ENCODE assay signal across 30 cellular contexts in the genomic region with DNA sequence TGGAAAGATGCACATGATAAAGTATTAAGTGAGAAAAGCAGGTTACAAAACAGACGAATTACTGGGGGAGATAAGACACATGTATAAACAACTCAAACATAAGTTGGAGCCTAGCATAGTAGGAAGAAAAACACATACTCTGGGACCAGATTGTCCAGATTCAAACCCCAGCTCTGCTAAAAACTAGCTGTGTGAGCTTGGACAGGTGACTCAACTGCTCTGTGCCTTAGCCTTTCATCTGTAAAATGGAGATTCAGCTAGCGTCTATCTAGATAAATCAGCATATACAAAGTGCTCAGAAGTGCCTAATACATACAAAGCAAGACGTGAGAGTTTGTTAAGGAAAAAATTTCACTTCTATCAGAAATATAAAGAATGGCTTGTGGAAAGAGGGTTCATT.
"Had no signal": no experiment of that assay in that cellular context is flagged by ENCODE, and none has a peak within 500 bp of the region (broad histone marks: within the 10 kb centered on the region; RNA-seq: fewer than 3 reads in every experiment).

No MANE protein-coding gene starts in this region.

- H3K4me1 ChIP-seq: parathyroid adenoma, psoas muscle, right lobe of liver, spleen, stomach, thyroid gland, tibial nerve, vagina had no signal

- H3K36me3 Mint-ChIP-seq: naive thymus-derived CD4-positive, alpha-beta T cell; natural killer cell; stimulated activated memory B cell treated with anti-CD40 and anti-IgM and Interleukin-4, amounts not matched to agents 10 μg/mL and 1 μg/mL and 100 μg/mL, for 72 hours had no signal

- H3K4me1 Mint-ChIP-seq: naive thymus-derived CD4-positive, alpha-beta T cell; nephron progenitor cell; neural crest cell; stimulated activated memory B cell treated with anti-CD40 and anti-IgM and Interleukin-4, amounts not matched to agents 10 μg/mL and 1 μg/mL and 100 μg/mL, for 72 hours had no signal

- H3K27ac ChIP-seq: ovary, parathyroid adenoma, psoas muscle, right lobe of liver, skin epidermis, spleen, stomach, thoracic aorta, thyroid gland, tibial nerve, upper lobe of left lung, vagina had no signal

- H3K27me3 ChIP-seq: ovary, right lobe of liver, thyroid gland, tibial nerve, upper lobe of left lung, vagina had no signal

- DNase-seq: naive thymus-derived CD4-positive, alpha-beta T cell; natural killer cell; nephron progenitor cell; occipital lobe; ovary; posterior cingulate gyrus; psoas muscle; right cardiac atrium; right lobe of liver; spleen; stimulated activated CD4-positive, alpha-beta T cell treated with anti-CD3 and anti-CD28 coated beads, Interleukin-12 subunit alpha, Interleukin-12 subunit beta, amount 100 ng/mL, for 4 hours; stimulated activated CD4-positive, alpha-beta T cell treated with anti-CD3 and anti-CD28 coated beads, Interleukin-1b, Interleukin-23, amount 100 ng/mL, for 48 hours; stimulated activated CD4-positive, alpha-beta T cell treated with anti-CD3 and anti-CD28 coated beads, Interleukin-4, amount 100 ng/mL, for 1 hour; stimulated activated CD4-positive, alpha-beta T cell treated with anti-CD3 and anti-CD28 coated beads, Interleukin-4, amount 100 ng/mL, for 4 hours; stimulated activated CD8-positive, alpha-beta memory T cell treated with anti-CD3 and anti-CD28 coated beads, Interleukin-4, amount 100 ng/mL, for 48 hours; stimulated activated naive CD4-positive, alpha-beta T cell; stimulated activated naive CD8-positive, alpha-beta T cell treated with anti-CD3 and anti-CD28 coated beads, Interleukin-15, Interleukin-2, amounts not matched to agents 100 U/mL and 50 U/mL, for 24 hours; stomach; thyroid gland; trophoblast cell; upper lobe of left lung had no signal

- H3K4me3 ChIP-seq: ovary, psoas muscle, right lobe of liver, skin epidermis, smooth muscle cell, spleen, stomach, thoracic aorta, thyroid gland, tibial nerve, upper lobe of left lung, vagina had no signal

- H3K9ac ChIP-seq: parathyroid adenoma had no signal

- H3K4me2 ChIP-seq: smooth muscle cell had no signal

- H3K9me3 ChIP-seq: ovary, psoas muscle, right lobe of liver, thoracic aorta, thyroid gland, tibial nerve, upper lobe of left lung, vagina had no signal

- H3K27ac Mint-ChIP-seq: naive thymus-derived CD4-positive, alpha-beta T cell; natural killer cell; nephron progenitor cell; progenitor cell of endocrine pancreas; stimulated activated memory B cell treated with anti-CD40 and anti-IgM and Interleukin-4, amounts not matched to agents 10 μg/mL and 1 μg/mL and 100 μg/mL, for 72 hours had no signal

- H3K9me3 Mint-ChIP-seq: natural killer cell; nephron progenitor cell; neural crest cell; stimulated activated memory B cell treated with anti-CD40 and anti-IgM and Interleukin-4, amounts not matched to agents 10 μg/mL and 1 μg/mL and 100 μg/mL, for 72 hours had no signal

- ATAC-seq: naive thymus-derived CD4-positive, alpha-beta T cell; natural killer cell; psoas muscle; right cardiac atrium; right lobe of liver; stimulated activated memory B cell treated with anti-CD40 and anti-IgM and Interleukin-4, amounts not matched to agents 10 μg/mL and 1 μg/mL and 100 μg/mL, for 72 hours; stimulated activated naive CD8-positive, alpha-beta T cell treated with anti-CD3 and anti-CD28 coated beads, Interleukin-15, Interleukin-2, amounts not matched to agents 100 U/mL and 50 U/mL, for 24 hours had no signal

- H3K79me2 ChIP-seq: parathyroid adenoma had no signal

- H2AFZ ChIP-seq: parathyroid adenoma had no signal

- H3K4me3 Mint-ChIP-seq: naive thymus-derived CD4-positive, alpha-beta T cell; natural killer cell; nephron progenitor cell; neural crest cell; stimulated activated memory B cell treated with anti-CD40 and anti-IgM and Interleukin-4, amounts not matched to agents 10 μg/mL and 1 μg/mL and 100 μg/mL, for 72 hours had no signal

- H3K36me3 ChIP-seq: ovary, right lobe of liver, spleen, stomach, thoracic aorta, thyroid gland, tibial nerve, upper lobe of left lung, vagina had no signal
